Comparison of ENCODE assay signal across 14 cellular contexts in the genomic region with DNA sequence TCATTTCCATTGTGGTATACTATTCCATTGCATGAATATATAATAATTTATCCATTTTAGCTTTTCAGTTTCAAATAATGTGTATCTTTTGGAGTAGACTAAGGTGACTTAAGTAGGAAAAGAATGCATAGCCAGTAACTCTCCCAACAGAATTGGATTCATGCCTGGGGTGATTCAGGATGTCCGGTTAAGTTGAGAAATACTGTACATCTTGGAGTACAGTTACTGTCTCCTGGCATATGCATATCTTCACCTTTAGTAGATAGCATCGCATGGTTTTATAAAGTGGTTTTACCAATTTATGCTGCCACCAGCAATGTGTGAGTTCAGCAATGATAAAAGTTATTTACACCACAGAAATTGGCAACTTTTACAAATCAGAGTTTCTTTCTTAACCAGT. TPM values are rescaled to one million over a fixed set of nuclear protein-coding genes. Genes with fewer than 3 reads are reported as not detected.
DNase-seq lines count a peak whose midpoint lies in the region; ATAC-seq and TF ChIP-seq lines count a peak whose summit lies in the region.
"Had no signal": no experiment of that assay in that cellular context is flagged by ENCODE, and none has a peak within 500 bp of the region (broad histone marks: within the 10 kb centered on the region; RNA-seq: fewer than 3 reads in every experiment).

No MANE protein-coding gene starts in this region.

- H3K9me3 ChIP-seq in RWPE2 (ENCODE audit: severe bottlenecking) (no peaks in the 10 kb centered on the region), esophagus muscularis mucosa (no peaks in the 10 kb centered on the region), trophoblast cell (ENCODE audit: insufficient read depth, low read depth, low read length) (no peaks in the 10 kb centered on the region), MM.1S (replicated peaks; ENCODE audit: insufficient read depth, low read length) (no peaks in the 10 kb centered on the region), left ventricle myocardium inferior (replicated peaks) (no peaks in the 10 kb centered on the region)
- H3K9me3 ChIP-seq: Peyer's patch, testis had no signal

- H3K4me3 ChIP-seq in RWPE2 (ENCODE audit: severe bottlenecking) (no peak overlapping the region), esophagus muscularis mucosa (peak overlapping the region in 1 of 4 donors; percentile 12), trophoblast cell (ENCODE audit: low read depth, low read length) (no peak overlapping the region), MM.1S (ENCODE audit: low read length) (no peak overlapping the region), left ventricle myocardium inferior (no peak overlapping the region)
- H3K4me3 ChIP-seq: Peyer's patch, testis had no signal

- ATAC-seq in RWPE2 (ENCODE audit: low read depth) = peak; percentile 78
- ATAC-seq: natural killer cell had no signal

- H3K27ac ChIP-seq in RWPE2 (ENCODE audit: poor library complexity, severe bottlenecking) = peak overlapping the region; percentile 95
- H3K27ac ChIP-seq in esophagus muscularis mucosa (replicated peaks in 1 of 4) = peak overlapping the region in 3 of 4 donors; percentile 50 to 80 (median 60)
- no peak overlapping the region for H3K27ac ChIP-seq in trophoblast cell (ENCODE audit: low read depth, low read length)
- H3K27ac ChIP-seq in MM.1S (ENCODE audit: low read length) = no peak overlapping the region
- H3K27ac ChIP-seq in left ventricle myocardium inferior (replicated peaks) = no peak overlapping the region
- H3K27ac ChIP-seq: Peyer's patch, testis had no signal

- H3K79me2 ChIP-seq in trophoblast cell (ENCODE audit: control insufficient read depth, insufficient read depth, low read length, poor library complexity) = no peaks in the 10 kb centered on the region
- no peaks in the 10 kb centered on the region for H3K79me2 ChIP-seq in MM.1S (ENCODE audit: low read length)

- intact Hi-C loops in esophagus muscularis mucosa (cut with DNase I) = no loop called here
- intact Hi-C loops in left ventricle myocardium inferior (cut with micrococcal nuclease) = loop anchor here (10.0 kb wide), 1 partner anchor 285 kb away; no protein-coding TSS in a partner anchor

- H3K14ac ChIP-seq in trophoblast cell (ENCODE audit: low read length) = no peak overlapping the region

- no peaks in the 10 kb centered on the region for H3K9me2 ChIP-seq in MM.1S (replicated peaks; ENCODE audit: insufficient read depth, low read length)

- H3K79me1 ChIP-seq in trophoblast cell (ENCODE audit: low read length) = no peaks in the 10 kb centered on the region

- TF ChIP-seq CTCF in RWPE2 (IDR thresholded peaks at IDR 0.05; ENCODE audit: poor library complexity, severe bottlenecking) = no peak
- TF ChIP-seq CTCF in esophagus muscularis mucosa (IDR thresholded peaks at IDR 0.05) = no peak
- TF ChIP-seq CTCF in MM.1S (IDR thresholded peaks at IDR 0.05; ENCODE audit: low read length) = no peak
- TF ChIP-seq CTCF in left ventricle myocardium inferior (IDR thresholded peaks at IDR 0.05; ENCODE audit: borderline replicate concordance) = no peak

- no peak overlapping the region for H4K8ac ChIP-seq in trophoblast cell (ENCODE audit: low read depth, low read length)

- H3F3A ChIP-seq in MM.1S (ENCODE audit: insufficient read depth, low read length) = no peaks in the 10 kb centered on the region

- no peak overlapping the region for H2AK5ac ChIP-seq in trophoblast cell (ENCODE audit: low read length)

- H2BK5ac ChIP-seq in trophoblast cell (ENCODE audit: low read depth, low read length, poor library complexity) = no peak overlapping the region

- no peak overlapping the region for H4K91ac ChIP-seq in trophoblast cell (ENCODE audit: low read depth, low read length)

- H3K4me1 ChIP-seq in RWPE2 (ENCODE audit: insufficient read depth, poor library complexity, severe bottlenecking) = peaks cover 34% of the 10 kb centered on the region
- peaks cover 0 to 39% (median 32%) of the 10 kb centered on the region in 4 donors for H3K4me1 ChIP-seq in esophagus muscularis mucosa
- peaks cover 0 to 2% of the 10 kb centered on the region in 2 experiments for H3K4me1 ChIP-seq in trophoblast cell (ENCODE audit: control insufficient read depth in 1 of 2, insufficient read depth in 2 of 2, low read length in 2 of 2)
- no peaks in the 10 kb centered on the region for H3K4me1 ChIP-seq in MM.1S (ENCODE audit: low read length)
- H3K4me1 ChIP-seq in left ventricle myocardium inferior = peaks cover 4% of the 10 kb centered on the region
- H3K4me1 ChIP-seq: Peyer's patch had no signal

- DNase-seq in ELR (ENCODE audit: low read depth) = peak; percentile 95
- no peak for DNase-seq in RWPE2 (ENCODE audit: low spot score)
- DNase-seq in esophagus muscularis mucosa (ENCODE audit: extremely low spot score) = no peak
- peak; percentile 31 to 42 for DNase-seq in trophoblast cell
- no peak for DNase-seq in MM.1S
- DNase-seq in NCI-H1436 (lab: John Stamatoyannopoulos, UW) = no peak
- no peak for DNase-seq in left ventricle myocardium inferior
- no peak for DNase-seq in stimulated activated naive CD4-positive, alpha-beta T cell treated with Interleukin-2 at 50 U/mL for 16 hours (lab: John Stamatoyannopoulos, UW)
- DNase-seq: activated CD8-positive, alpha-beta memory T cell treated with anti-CD3 and anti-CD28 coated beads for 24 hours; activated naive CD4-positive, alpha-beta T cell; COR-L47; natural killer cell; Peyer's patch; testis had no signal

- TF ChIP-seq EP300 in esophagus muscularis mucosa (IDR thresholded peaks at IDR 0.05) = no peak

- H3K27me3 ChIP-seq in RWPE2 (ENCODE audit: insufficient read depth, poor library complexity, severe bottlenecking) (no peaks in the 10 kb centered on the region), esophagus muscularis mucosa (no peaks in the 10 kb centered on the region), trophoblast cell (ENCODE audit: insufficient read depth, low read length) (no peaks in the 10 kb centered on the region), MM.1S (replicated peaks; ENCODE audit: insufficient read depth, low read length) (no peaks in the 10 kb centered on the region), left ventricle myocardium inferior (ENCODE audit: low read depth) (peaks cover 3% of the 10 kb centered on the region)
- H3K27me3 ChIP-seq: Peyer's patch, testis had no signal

- H2AFZ ChIP-seq in trophoblast cell (ENCODE audit: insufficient read depth, low read length, poor library complexity) = no peak overlapping the region
- no peak overlapping the region for H2AFZ ChIP-seq in MM.1S (ENCODE audit: low read length)

- no peak overlapping the region for H3K23ac ChIP-seq in trophoblast cell (ENCODE audit: low read length)

- H3K9ac ChIP-seq in trophoblast cell (ENCODE audit: low read length) = no peak overlapping the region
- H3K9ac ChIP-seq in MM.1S (ENCODE audit: low read length) = no peak overlapping the region

- no peak for TF ChIP-seq POLR2A in esophagus muscularis mucosa (IDR thresholded peaks at IDR 0.05; ENCODE audit: low read depth)

- H4K12ac ChIP-seq in trophoblast cell (ENCODE audit: low read depth, low read length) = no peak overlapping the region

- H2BK12ac ChIP-seq in trophoblast cell (ENCODE audit: low read length) = no peak overlapping the region

- no peak overlapping the region for H2BK120ac ChIP-seq in trophoblast cell (ENCODE audit: insufficient read depth, low read length, poor library complexity)

- no peaks in the 10 kb centered on the region for H3K36me3 ChIP-seq in RWPE2 (ENCODE audit: low read depth)
- H3K36me3 ChIP-seq in esophagus muscularis mucosa = no peaks in the 10 kb centered on the region
- H3K36me3 ChIP-seq in trophoblast cell (ENCODE audit: control insufficient read depth in 1 of 2, insufficient read depth in 2 of 2, low read length in 2 of 2) = no peaks in the 10 kb centered on the region
- no peaks in the 10 kb centered on the region for H3K36me3 ChIP-seq in MM.1S (replicated peaks; ENCODE audit: insufficient read depth, low read length)
- no peaks in the 10 kb centered on the region for H3K36me3 ChIP-seq in left ventricle myocardium inferior
- H3K36me3 ChIP-seq: Peyer's patch had no signal

- WGBS in esophagus muscularis mucosa = 24% methylated on average over 2 of the region's 2 CpGs
- WGBS in trophoblast cell (ENCODE audit: extremely low coverage, insufficient coverage, insufficient read length) = no CpG with 5 or more reads among the region's 2 CpGs

- no peak overlapping the region for H3K18ac ChIP-seq in trophoblast cell (ENCODE audit: low read length)

- H4K20me1 ChIP-seq in MM.1S (ENCODE audit: insufficient read depth, low read length) = no peaks in the 10 kb centered on the region

- H3K4ac ChIP-seq in trophoblast cell (ENCODE audit: low read depth, low read length) = no peak overlapping the region

- no peak overlapping the region for H3K4me2 ChIP-seq in trophoblast cell (ENCODE audit: low read length)
- H3K4me2 ChIP-seq in MM.1S (ENCODE audit: low read depth, low read length) = no peak overlapping the region

RNA-seq across cellular contexts. Expression of a gene that starts 18.6 kb away (rescaled TPM):
- total RNA-seq in esophagus muscularis mucosa (10 to 100 TPM in 2 of 4 donors, 1 to 10 TPM in 2; 5.2 to 17.9 (median 7.8) TPM), left ventricle myocardium inferior (1.2 TPM)
- polyA plus RNA-seq in trophoblast cell (2013) = 9.9 and 10.8 TPM in 2 replicates

RNA-seq across cellular contexts. Expression of a gene that starts 58.4 kb away (rescaled TPM):
- total RNA-seq in esophagus muscularis mucosa = 1 to 10 TPM; 6.2 to 7.3 (median 6.7) TPM
- 2.4 TPM in 2 replicates for polyA plus RNA-seq in trophoblast cell (2013)
- total RNA-seq in left ventricle myocardium inferior = 1.4 TPM

Comparison
In these comparisons a context has a peak if more than half of its experiments do, and no peak if none do; other contexts are left out.
1. DNase-seq: peak in ELR (single experiment) and trophoblast cell (2 of 2); none in RWPE2 (single experiment), esophagus muscularis mucosa (single experiment), MM.1S (single experiment), NCI-H1436 (single experiment), left ventricle myocardium inferior (single experiment) and stimulated activated naive CD4-positive, alpha-beta T cell treated with Interleukin-2 at 50 U/mL for 16 hours (single experiment).
2. H3K27ac ChIP-seq: peak in RWPE2 (single experiment) and esophagus muscularis mucosa (3 of 4); none in trophoblast cell (single experiment), MM.1S (single experiment) and left ventricle myocardium inferior (single experiment).